14 cellular contexts compared by ENCODE assay signal in genomic region chr20:47816487-47817451, GRCh38.
"Had no signal": no experiment of that assay in that cellular context is flagged by ENCODE, and none has a peak within 500 bp of the region (broad histone marks: within the 10 kb centered on the region; RNA-seq: fewer than 3 reads in every experiment).

No MANE protein-coding gene starts in this region.

- H3K27me3 ChIP-seq: pancreas had no signal

- ATAC-seq: activated naive CD4-positive, alpha-beta T cell treated with anti-CD3 and anti-CD28 coated beads, Interleukin-2, amount 50 U/mL, for 72 hours; heart left ventricle; pancreas; T-helper 17 cell had no signal

- H3K4me3 ChIP-seq: breast epithelium, dorsolateral prefrontal cortex, esophagus muscularis mucosa, heart left ventricle, pancreas, skin epidermis, tibial artery had no signal

- H3K27ac ChIP-seq: breast epithelium, dorsolateral prefrontal cortex, esophagus muscularis mucosa, heart left ventricle, pancreas, skin epidermis, tibial artery had no signal

- FAIRE-seq: kidney, pancreas, TTC549 had no signal

- H3K36me3 ChIP-seq: breast epithelium, esophagus muscularis mucosa, heart left ventricle, pancreas, tibial artery had no signal

- DNase-seq: activated CD4-positive, alpha-beta T cell treated with anti-CD3 and anti-CD28 coated beads, Interleukin-2, amount 50 U/mL, for 1 hour; activated T-cell treated with anti-CD3 and anti-CD28 coated beads, Interleukin-2, amount 50 U/mL, for 1 hour; anterior cingulate cortex; heart left ventricle; kidney; T-helper 17 cell had no signal

- H3K4me1 ChIP-seq: breast epithelium, esophagus muscularis mucosa, heart left ventricle, pancreas, tibial artery had no signal

- H3K9me3 ChIP-seq: pancreas had no signal
